21 cellular contexts compared by ENCODE assay signal in the genomic region with DNA sequence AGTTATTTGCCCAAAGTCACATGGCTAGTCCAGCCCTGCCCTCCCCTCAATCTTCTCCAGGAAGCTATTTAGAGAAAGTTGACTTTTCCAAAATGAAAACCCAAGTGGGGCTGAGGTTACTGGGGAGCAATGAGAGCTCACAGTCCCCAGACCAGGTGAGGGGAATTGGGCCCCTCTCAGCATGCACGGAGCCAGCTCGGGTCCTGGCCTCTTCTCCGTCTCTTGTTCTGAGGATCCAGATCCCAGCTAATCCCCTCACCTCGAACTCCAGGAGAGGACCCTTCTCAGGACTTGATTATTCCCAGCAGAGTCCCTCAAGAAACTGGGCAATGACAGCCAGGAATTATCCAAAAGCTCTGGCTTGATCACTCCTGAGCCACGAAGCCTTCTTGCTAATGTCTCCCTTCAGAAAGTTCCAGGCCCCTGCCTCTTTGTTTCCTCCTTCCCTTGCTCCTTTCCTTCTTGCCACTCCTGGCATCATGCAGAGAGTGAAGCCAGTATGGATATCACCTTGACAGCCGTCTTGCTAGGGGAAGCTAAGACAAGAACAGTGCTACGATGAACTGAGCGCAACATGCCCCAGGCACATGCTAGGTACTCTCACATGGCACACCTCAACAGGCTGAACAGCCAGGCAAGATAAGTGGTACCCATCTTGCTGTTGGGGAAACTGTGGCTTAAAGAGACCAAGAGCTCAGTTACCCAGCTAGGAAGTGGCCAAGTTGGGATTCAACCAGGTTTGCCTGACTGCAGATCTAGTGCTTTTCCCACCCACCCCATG. TPM values are rescaled to one million over a fixed set of nuclear protein-coding genes. Genes with fewer than 3 reads are reported as not detected.
"Had no signal": no experiment of that assay in that cellular context is flagged by ENCODE, and none has a peak within 500 bp of the region (broad histone marks: within the 10 kb centered on the region; RNA-seq: fewer than 3 reads in every experiment).

No MANE protein-coding gene starts in this region.

- ATAC-seq: activated CD4-positive, alpha-beta T cell treated with anti-CD3 and anti-CD28 coated beads for 36 hours; activated CD8-positive, alpha-beta T cell treated with anti-CD3 and anti-CD28 coated beads, Interleukin-2, amount 10 ng/mL, durations not matched to agents 7 days and 5 days; gastroesophageal sphincter; left colon; mucosa of descending colon; naive thymus-derived CD8-positive, alpha-beta T cell; psoas muscle; right lobe of liver had no signal

- H3K4me3 ChIP-seq: gastroesophageal sphincter, heart right ventricle, mucosa of descending colon, psoas muscle, right lobe of liver, smooth muscle cell had no signal

- H3K36me3 ChIP-seq: brain microvascular endothelial cell, gastroesophageal sphincter, heart right ventricle, right lobe of liver had no signal

- H3K4me3 Mint-ChIP-seq: activated CD4-positive, alpha-beta T cell treated with anti-CD3 and anti-CD28 coated beads for 36 hours; activated CD8-positive, alpha-beta T cell treated with anti-CD3 and anti-CD28 coated beads, Interleukin-2, amount 10 ng/mL, durations not matched to agents 7 days and 5 days; naive thymus-derived CD8-positive, alpha-beta T cell; stimulated activated naive CD8-positive, alpha-beta T cell treated with anti-CD3 and anti-CD28 coated beads, Interleukin-15, Interleukin-2, amounts not matched to agents 100 ng/mL and 50 ng/mL, for 24 hours had no signal

- H3K4me2 ChIP-seq: smooth muscle cell had no signal

- H3K4me1 ChIP-seq: gastroesophageal sphincter, heart right ventricle, psoas muscle, right lobe of liver had no signal

- H3K36me3 Mint-ChIP-seq: naive thymus-derived CD8-positive, alpha-beta T cell had no signal

- H3K9me3 ChIP-seq: gastroesophageal sphincter, mucosa of descending colon, psoas muscle, right lobe of liver had no signal

- H3K27ac Mint-ChIP-seq: activated CD4-positive, alpha-beta T cell treated with anti-CD3 and anti-CD28 coated beads for 36 hours; activated CD8-positive, alpha-beta T cell treated with anti-CD3 and anti-CD28 coated beads, Interleukin-2, amount 10 ng/mL, durations not matched to agents 7 days and 5 days; naive thymus-derived CD8-positive, alpha-beta T cell; stimulated activated naive CD8-positive, alpha-beta T cell treated with anti-CD3 and anti-CD28 coated beads, Interleukin-15, Interleukin-2, amounts not matched to agents 100 ng/mL and 50 ng/mL, for 24 hours had no signal

- H3K4me1 Mint-ChIP-seq: activated CD4-positive, alpha-beta T cell treated with anti-CD3 and anti-CD28 coated beads for 36 hours; naive thymus-derived CD8-positive, alpha-beta T cell had no signal

- H3K27ac ChIP-seq: brain microvascular endothelial cell, gastroesophageal sphincter, heart right ventricle, psoas muscle, right lobe of liver had no signal

- DNase-seq: activated CD4-positive, alpha-beta T cell treated with anti-CD3 and anti-CD28 coated beads for 36 hours; activated CD8-positive, alpha-beta T cell treated with anti-CD3 and anti-CD28 coated beads, Interleukin-2, amount 10 ng/mL, durations not matched to agents 7 days and 5 days; activated naive CD4-positive, alpha-beta T cell treated with Interleukin-2 at 50 U/mL for 16 hours; activated T-cell treated with anti-CD3 and anti-CD28 coated beads for 4 hours; anterior cingulate cortex; brain microvascular endothelial cell; dermis blood vessel endothelial cell; erythroblast; heart right ventricle; left colon; mammary epithelial cell; mucosa of descending colon; naive thymus-derived CD8-positive, alpha-beta T cell; occipital lobe; psoas muscle; T-helper 2 cell had no signal

- H3K9me3 Mint-ChIP-seq: naive thymus-derived CD8-positive, alpha-beta T cell; stimulated activated naive CD8-positive, alpha-beta T cell treated with anti-CD3 and anti-CD28 coated beads, Interleukin-15, Interleukin-2, amounts not matched to agents 100 ng/mL and 50 ng/mL, for 24 hours had no signal

- H3K27me3 ChIP-seq: brain microvascular endothelial cell, right lobe of liver had no signal

RNA-seq across cellular contexts. Expression of a gene that starts 51.9 kb away (rescaled TPM):
- total RNA-seq: activated CD4-positive, alpha-beta T cell treated with anti-CD3 and anti-CD28 coated beads for 36 hours; activated CD8-positive, alpha-beta T cell treated with anti-CD3 and anti-CD28 coated beads, Interleukin-2, amount 10 ng/mL, durations not matched to agents 7 days and 5 days; naive thymus-derived CD8-positive, alpha-beta T cell; psoas muscle; smooth muscle cell; temporal lobe had no signal
- polyA plus RNA-seq: heart right ventricle; mammary epithelial cell; naive thymus-derived CD8-positive, alpha-beta T cell had no signal
